In genomic region chr6:45930419-45931059, GRCh38 we compare ENCODE assay signal across 8 cellular contexts.
DNase-seq lines count a peak whose midpoint lies in the region; ATAC-seq and TF ChIP-seq lines count a peak whose summit lies in the region.

No MANE protein-coding gene starts in this region.

- DNase-seq in C1 segment of cervical spinal cord (lab: John Stamatoyannopoulos, UW) (peak in 12 of 14 donors; percentile 1 to 54 (median 10)), HFF-Myc (ENCODE audit: extremely low read depth, low read depth) (peak; percentile 19), NOMO-1 treated with DMSO at 0.1 percent for 48 hours (lab: John Stamatoyannopoulos, UW; ENCODE audit: unreplicated experiment) (peak; percentile 29), erythroblast (lab: John Stamatoyannopoulos, UW) (peak; percentile 54 to 71), naive B cell (peak; percentile 12)
- peak; percentile 85 for DNase-seq in activated CD8-positive, alpha-beta memory T cell treated with anti-CD3 and anti-CD28 coated beads, Interleukin-2, amount 50 U/mL, for 48 hours
- DNase-seq in stimulated activated naive CD4-positive, alpha-beta T cell (lab: John Stamatoyannopoulos, UW) = peak; percentile 1 to 48 (median 21)

- ATAC-seq in naive B cell (ENCODE audit: low read depth in 2 of 2) (no peak), HG03135 (IDR thresholded peaks at IDR 0.05; ENCODE audit: unreplicated experiment) (no peak)

- H3K4me3 ChIP-seq in HFF-Myc (replicated peaks; ENCODE audit: low read depth, low read length) = no peak overlapping the region

- no peak for TF ChIP-seq POLR2A in erythroblast (IDR thresholded peaks at IDR 0.05; ENCODE audit: low read length)

- H3K4me1 Mint-ChIP-seq in naive B cell = no peaks in the 10 kb centered on the region

- peak overlapping the region in 1 of 8 donors; percentile 18 for H3K4me3 Mint-ChIP-seq in naive B cell

- H3K9me3 Mint-ChIP-seq in naive B cell = no peaks in the 10 kb centered on the region

- H3K36me3 Mint-ChIP-seq in naive B cell = no peaks in the 10 kb centered on the region

- H3K27ac Mint-ChIP-seq in naive B cell = no peak overlapping the region

- peak; percentile 97 for TF ChIP-seq CTCF in HFF-Myc (IDR thresholded peaks at IDR 0.05; ENCODE audit: low read depth, low read length, missing control alignments)

- peaks cover 0 to 8% (median 4%) of the 10 kb centered on the region in 3 donors for H3K27me3 Mint-ChIP-seq in naive B cell

Comparison
In these comparisons a context has a peak if more than half of its experiments do, and no peak if none do; other contexts are left out.
1. DNase-seq: peak in every context shown above with its lines; median percentile 85 in activated CD8-positive, alpha-beta memory T cell treated with anti-CD3 and anti-CD28 coated beads, Interleukin-2, amount 50 U/mL, for 48 hours; 62 in erythroblast; 29 in NOMO-1 treated with DMSO at 0.1 percent for 48 hours; 21 in stimulated activated naive CD4-positive, alpha-beta T cell; 19 in HFF-Myc; 12 in naive B cell; 10 in C1 segment of cervical spinal cord.